8 cellular contexts compared by ENCODE assay signal in genomic region chr10:129970404-129971364, GRCh38. TPM values are rescaled to one million over a fixed set of nuclear protein-coding genes. Genes with fewer than 3 reads are reported as not detected.
DNase-seq lines count a peak whose midpoint lies in the region; ATAC-seq and TF ChIP-seq lines count a peak whose summit lies in the region.

No MANE protein-coding gene starts in this region.

- 1 to 2% (median 2%) methylated on average over 40 to 60 of the region's 60 CpGs for WGBS in heart left ventricle, 4 donors
- WGBS in tibial nerve, 2 donors: 1 to 4% methylated on average over 48 to 58 of the region's 60 CpGs
- WGBS in prostate gland: 2% methylated on average over 56 of the region's 60 CpGs

- intact Hi-C loops in heart left ventricle (cut with DNase I) (loop anchor here (1.0 to 10.0 kb wide), 15 partner anchors 157 to 1758 kb away; no protein-coding TSS in a partner anchor), Right ventricle myocardium superior (cut with DNase I) (loop anchor here (5.0 kb wide), 1 partner anchor 938 kb away; no protein-coding TSS in a partner anchor), activated B cell treated with CpG ODN at 0.5 μM for 24 hours (cut with micrococcal nuclease) (loop anchor here (5.0 kb wide), 1 partner anchor 1708 kb away; no protein-coding TSS in a partner anchor), lower lobe of right lung (cut with DNase I) (no loop called here), prostate gland (cut with DNase I) (loop anchor here (5.0 kb wide), 2 partner anchors 938 to 1758 kb away; no protein-coding TSS in a partner anchor)

- H3K27me3 ChIP-seq in heart left ventricle (peaks cover 36 to 93% (median 73%) of the 10 kb centered on the region in 9 donors), lower lobe of right lung (ENCODE audit: low read depth) (peaks cover 97% of the 10 kb centered on the region), tibial nerve (peaks cover 0 to 87% of the 10 kb centered on the region in 2 donors), prostate gland (replicated peaks; ENCODE audit: insufficient read depth) (peaks cover 64% of the 10 kb centered on the region)

- TF ChIP-seq CTCF in heart left ventricle (IDR thresholded peaks at IDR 0.05) (no peak), activated B cell treated with CpG ODN at 0.5 μM for 24 hours (IDR thresholded peaks at IDR 0.05) (no peak), lower lobe of right lung (IDR thresholded peaks at IDR 0.05) (no peak), tibial nerve (IDR thresholded peaks at IDR 0.05) (no peak), prostate gland (IDR thresholded peaks at IDR 0.05) (no peak)

- H3K4me1 Mint-ChIP-seq in activated B cell treated with CpG ODN at 0.5 μM for 24 hours: peaks cover 9% of the 10 kb centered on the region

- H3K4me3 ChIP-seq in heart left ventricle (peak overlapping the region; percentile 29 to 64 (median 50)), lower lobe of right lung (no peak overlapping the region), tibial nerve (peak overlapping the region in 3 of 4 donors; percentile 1 to 57 (median 11)), prostate gland (peak overlapping the region in 1 of 2 donors; percentile 9)

- peaks cover 53% of the 10 kb centered on the region for H3K27me3 Mint-ChIP-seq in activated B cell treated with CpG ODN at 0.5 μM for 24 hours

- H3K9me3 ChIP-seq in heart left ventricle: no peaks in the 10 kb centered on the region
- no peaks in the 10 kb centered on the region for H3K9me3 ChIP-seq in lower lobe of right lung
- H3K9me3 ChIP-seq in tibial nerve: no peaks in the 10 kb centered on the region
- H3K9me3 ChIP-seq in prostate gland: no peaks in the 10 kb centered on the region

- ATAC-seq in heart left ventricle (no peak), Right ventricle myocardium superior (ENCODE audit: poor library complexity) (no peak), activated B cell treated with CpG ODN at 0.5 μM for 24 hours (ENCODE audit: low read depth) (no peak), lower lobe of right lung (no peak), HG02885 (IDR thresholded peaks at IDR 0.05; ENCODE audit: poor library complexity, unreplicated experiment) (no peak)

- CTCF ChIA-PET in activated B cell treated with CpG ODN at 0.5 μM for 24 hours (lab: Charles Lee): interaction anchor here (1.1 kb wide), 1 partner anchor 157 kb away, joined by 3 read pairs; no protein-coding TSS in a partner anchor

- no peaks in the 10 kb centered on the region for H3K36me3 ChIP-seq in heart left ventricle
- H3K36me3 ChIP-seq in lower lobe of right lung: no peaks in the 10 kb centered on the region
- no peaks in the 10 kb centered on the region for H3K36me3 ChIP-seq in tibial nerve
- no peaks in the 10 kb centered on the region for H3K36me3 ChIP-seq in prostate gland

- no peaks in the 10 kb centered on the region for H3K9me3 Mint-ChIP-seq in activated B cell treated with CpG ODN at 0.5 μM for 24 hours

- TF ChIP-seq POLR2A in heart left ventricle (IDR thresholded peaks at IDR 0.05) (no peak), tibial nerve (IDR thresholded peaks at IDR 0.05) (no peak), prostate gland (IDR thresholded peaks at IDR 0.05) (no peak)

- no peak overlapping the region for H3K4me3 Mint-ChIP-seq in activated B cell treated with CpG ODN at 0.5 μM for 24 hours

- peak overlapping the region; percentile 35 for H3K27ac Mint-ChIP-seq in activated B cell treated with CpG ODN at 0.5 μM for 24 hours

- DNase-seq in heart left ventricle (no peak), Right ventricle myocardium superior (no peak), activated B cell treated with CpG ODN at 0.5 μM for 24 hours (no peak), lower lobe of right lung (peak; percentile 23), tibial nerve (ENCODE audit: low spot score in 2 of 2) (no peak), prostate gland (ENCODE audit: low spot score) (no peak), inferior parietal cortex (ENCODE audit: extremely low spot score) (no peak)

- H3K27ac ChIP-seq in heart left ventricle (no peak overlapping the region), lower lobe of right lung (no peak overlapping the region), tibial nerve (no peak overlapping the region), prostate gland (no peak overlapping the region)

- no peaks in the 10 kb centered on the region for H3K36me3 Mint-ChIP-seq in activated B cell treated with CpG ODN at 0.5 μM for 24 hours (ENCODE audit: low read depth)

- no peak for TF ChIP-seq EP300 in tibial nerve (IDR thresholded peaks at IDR 0.05)

- H3K4me1 ChIP-seq in heart left ventricle: peaks cover 6 to 58% (median 27%) of the 10 kb centered on the region in 12 donors
- H3K4me1 ChIP-seq in lower lobe of right lung: peaks cover 21% of the 10 kb centered on the region
- H3K4me1 ChIP-seq in tibial nerve: peaks cover 0 to 78% (median 12%) of the 10 kb centered on the region in 4 donors
- no peaks in the 10 kb centered on the region for H3K4me1 ChIP-seq in prostate gland (replicated peaks)

- POLR2A ChIA-PET in activated B cell treated with CpG ODN at 0.5 μM for 24 hours (lab: Charles Lee): no interaction called here

RNA-seq across cellular contexts. Expression of gene EBF3, which starts 6.6 kb away (rescaled TPM):
- total RNA-seq in heart left ventricle (1 to 10 TPM; 3.6 to 8.8 (median 7.2) TPM), Right ventricle myocardium superior (6.2 TPM), activated B cell treated with CpG ODN at 0.5 μM for 24 hours (not detected in 2 replicates), lower lobe of right lung (0.53 TPM), tibial nerve (10 to 100 TPM; 27.3 to 41.0 (median 31.2) TPM), prostate gland (1 to 10 TPM; 1.5 to 7.8 TPM)
- 1 to 10 TPM; 4.3 TPM for polyA plus RNA-seq in heart left ventricle
